Comparison of ENCODE assay signal across 16 cellular contexts in the genomic region with DNA sequence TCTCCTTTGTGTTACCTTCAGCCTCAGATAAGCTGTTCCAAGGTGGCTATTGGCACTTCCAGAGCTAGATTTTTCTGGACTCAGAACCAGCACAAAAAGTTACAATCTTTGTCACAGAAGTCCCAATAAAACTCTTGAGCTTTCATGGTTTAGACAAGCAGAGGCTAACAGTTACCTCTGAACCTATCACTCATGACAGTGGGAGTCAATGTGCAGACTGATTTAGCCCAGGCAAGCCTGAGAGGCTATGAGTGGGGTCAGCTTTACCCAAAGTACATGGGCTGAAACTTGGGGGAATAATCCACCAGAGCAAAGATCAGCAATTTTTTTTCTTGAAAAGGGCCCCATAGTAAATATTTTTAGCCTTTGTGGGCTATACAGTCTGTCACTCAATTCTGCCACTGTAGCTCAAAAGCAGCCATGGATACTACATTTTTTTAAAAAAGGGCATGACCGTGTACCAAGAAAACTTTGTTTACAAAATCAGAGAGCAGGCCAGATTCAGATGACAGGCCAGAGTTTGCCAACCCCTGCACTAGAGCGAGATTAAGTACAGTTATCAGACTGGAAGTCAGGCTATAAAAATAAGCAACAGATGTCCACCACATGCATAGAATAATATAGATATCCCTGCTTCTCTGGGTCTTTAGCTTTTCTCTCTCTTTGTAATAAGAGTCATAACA. TPM values are rescaled to one million over a fixed set of nuclear protein-coding genes. Genes with fewer than 3 reads are reported as not detected.
DNase-seq lines count a peak whose midpoint lies in the region; TF ChIP-seq lines count a peak whose summit lies in the region.
"Had no signal": no experiment of that assay in that cellular context is flagged by ENCODE, and none has a peak within 500 bp of the region (broad histone marks: within the 10 kb centered on the region; RNA-seq: fewer than 3 reads in every experiment).

No MANE protein-coding gene starts in this region.

- no peak overlapping the region for H3K9ac ChIP-seq in adipocyte (ENCODE audit: low read length)

- H3K9me3 ChIP-seq in adipocyte (ENCODE audit: control insufficient read depth, low read length) (no peaks in the 10 kb centered on the region), osteoblast (ENCODE audit: low read depth, low read length) (no peaks in the 10 kb centered on the region)

- no peaks in the 10 kb centered on the region for H4K20me1 ChIP-seq in osteoblast (ENCODE audit: insufficient read depth, low read length)

- H3K27ac ChIP-seq in osteoblast (ENCODE audit: low read depth, low read length): no peak overlapping the region
- H3K27ac ChIP-seq: C4-2B had no signal

- H3K4me3 ChIP-seq in adipocyte (ENCODE audit: low read length): no peak overlapping the region
- no peak overlapping the region for H3K4me3 ChIP-seq in foreskin fibroblast (ENCODE audit: low read depth in 1 of 2, low read length in 2 of 2)
- no peak overlapping the region for H3K4me3 ChIP-seq in osteoblast (ENCODE audit: insufficient read depth, low read length)
- H3K4me3 ChIP-seq: GM12878 had no signal

- H3K36me3 ChIP-seq in adipocyte (ENCODE audit: control insufficient read depth, insufficient read depth, low read length, severe bottlenecking): no peaks in the 10 kb centered on the region
- no peaks in the 10 kb centered on the region for H3K36me3 ChIP-seq in osteoblast (ENCODE audit: insufficient read depth, low read length)

- no peaks in the 10 kb centered on the region for H3K27me3 ChIP-seq in adipocyte (replicated peaks; ENCODE audit: control insufficient read depth, insufficient read depth, low read length)
- no peaks in the 10 kb centered on the region for H3K27me3 ChIP-seq in osteoblast (ENCODE audit: insufficient read depth, low read length)

- H2AFZ ChIP-seq in osteoblast (ENCODE audit: low read length): peak overlapping the region; percentile 40

- no peaks in the 10 kb centered on the region for H3K4me1 ChIP-seq in adipocyte (ENCODE audit: control insufficient read depth, insufficient read depth, low read length)
- H3K4me1 ChIP-seq in osteoblast (ENCODE audit: insufficient read depth, low read length): no peaks in the 10 kb centered on the region

- TF ChIP-seq CTCF in foreskin fibroblast (IDR thresholded peaks at IDR 0.05; ENCODE audit: low read depth, low read length) (no peak), osteoblast (IDR thresholded peaks at IDR 0.05; ENCODE audit: extremely low read depth, low read depth, low read length) (no peak)

- H3K79me2 ChIP-seq in osteoblast (ENCODE audit: insufficient read depth, low read length): no peaks in the 10 kb centered on the region

- H3K4me2 ChIP-seq in osteoblast (ENCODE audit: insufficient read depth, low read length): no peak overlapping the region

- DNase-seq in EH (ENCODE audit: low read depth): peak; percentile 64
- DNase-seq in adipocyte (ENCODE audit: low read depth): peak; percentile 39
- peak; percentile 67 to 84 for DNase-seq in foreskin fibroblast
- DNase-seq in osteoblast (ENCODE audit: insufficient read length, low spot score, missing footprints): peak; percentile 61
- DNase-seq in HuH-7 (ENCODE audit: low spot score): no peak
- no peak for DNase-seq in NCI-H748 treated with DMSO at 0.1 percent for 48 hours (lab: John Stamatoyannopoulos, UW)
- no peak for DNase-seq in NCI-H1694 treated with DMSO at 0.1 percent for 48 hours (lab: John Stamatoyannopoulos, UW)
- DNase-seq in cerebellum (ENCODE audit: low spot score): no peak
- DNase-seq: KBM-7, NCI-H1092, NCI-H2107, NCI-H345, NCI-H69, SHP77 had no signal

RNA-seq across cellular contexts. Expression of a gene that starts 20.0 kb away (rescaled TPM):
- total RNA-seq in osteoblast (221 and 272 TPM in 2 replicates), cerebellum (8.5 TPM)

Comparison
In these comparisons a context has a peak if more than half of its experiments do, and no peak if none do; other contexts are left out.
1. DNase-seq: peak in EH (single experiment), adipocyte (single experiment), foreskin fibroblast (2 of 2) and osteoblast (single experiment); none in HuH-7 (single experiment), NCI-H748 treated with DMSO at 0.1 percent for 48 hours (single experiment), NCI-H1694 treated with DMSO at 0.1 percent for 48 hours (single experiment) and cerebellum (single experiment).
2. RNA of a gene that starts 20.0 kb away (total RNA-seq): 221 to 272 TPM in osteoblast; 8.5 TPM in cerebellum (single experiment); every median in the first group is over 10 times any median in the second.